In the genomic region with DNA sequence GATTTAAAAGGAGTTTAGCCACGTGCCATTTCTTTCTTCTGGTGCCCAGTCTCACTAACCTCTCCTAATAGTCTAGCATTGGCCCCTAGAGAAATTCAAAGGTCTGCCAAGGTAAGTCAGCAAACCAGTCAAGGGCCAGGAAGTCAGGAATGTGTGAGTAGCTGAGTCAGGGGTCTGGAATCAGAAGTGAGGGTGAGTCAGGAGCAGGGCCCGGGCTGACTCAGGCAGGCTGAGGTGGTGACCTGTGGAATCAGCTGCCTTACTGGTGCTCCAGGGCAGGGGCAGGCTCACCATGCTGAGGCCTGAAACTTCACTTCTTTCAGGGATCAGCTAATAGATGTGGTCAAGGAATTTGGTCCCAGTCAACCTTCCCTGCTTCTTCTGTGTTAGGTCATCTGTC, we compare ENCODE assay signal across 9 cellular contexts.
DNase-seq lines count a peak whose midpoint lies in the region; ATAC-seq, FAIRE-seq and TF ChIP-seq lines count a peak whose summit lies in the region.
"Had no signal": no experiment of that assay in that cellular context is flagged by ENCODE, and none has a peak within 500 bp of the region (broad histone marks: within the 10 kb centered on the region; RNA-seq: fewer than 3 reads in every experiment).

No MANE protein-coding gene starts in this region.

- H3K9me3 ChIP-seq in IMR-90 (ENCODE audit: control insufficient read depth, insufficient read depth, low read length), result no peaks in the 10 kb centered on the region
- peaks cover 0 to 3% of the 10 kb centered on the region in 2 donors for H3K9me3 ChIP-seq in lung (ENCODE audit: control insufficient read depth in 2 of 2, insufficient read depth in 1 of 2, low read length in 1 of 2)
- H3K9me3 ChIP-seq in neuronal stem cell (replicated peaks in 1 of 2; ENCODE audit: control insufficient read depth in 2 of 2, insufficient read depth in 1 of 2, low read depth in 1 of 2, low read length in 2 of 2), result peaks cover 0 to 3% of the 10 kb centered on the region in 2 donors

- H3K18ac ChIP-seq in IMR-90 (ENCODE audit: low read depth, low read length), result no peak overlapping the region
- H3K18ac ChIP-seq in neuronal stem cell (ENCODE audit: low read length), result no peak overlapping the region

- TF ChIP-seq RAD21 in IMR-90 (IDR thresholded peaks at IDR 0.05; ENCODE audit: low read length), result no peak

- intact Hi-C loops in IMR-90 (cut with micrococcal nuclease), result no loop called here

- H4K5ac ChIP-seq in IMR-90 (ENCODE audit: low read depth, low read length), result no peak overlapping the region; the same call in 1 of the 2 replicates

- in situ Hi-C loops in IMR-90 (cut with MboI; ENCODE audit: low sequenced_read_pairs) (no loop called here), G401 (cut with HindIII; ENCODE audit: low sequenced_read_pairs) (no loop called here)

- H3K4me1 ChIP-seq in IMR-90 (ENCODE audit: control insufficient read depth, insufficient read depth, low read length) (peaks cover 8% of the 10 kb centered on the region), lung (ENCODE audit: control insufficient read depth in 2 of 2, insufficient read depth in 2 of 2, low read length in 2 of 2) (peaks cover 0 to 4% of the 10 kb centered on the region in 2 donors), neuronal stem cell (ENCODE audit: control insufficient read depth in 2 of 2, insufficient read depth in 1 of 2, low read depth in 1 of 2, low read length in 2 of 2) (no peaks in the 10 kb centered on the region)

- H2AK5ac ChIP-seq in IMR-90 (ENCODE audit: low read depth, low read length) (peak overlapping the region; percentile 82), neuronal stem cell (ENCODE audit: low read depth, low read length) (no peak overlapping the region)

- H3K14ac ChIP-seq in IMR-90 (replicated peaks; ENCODE audit: low read depth, low read length) (peak overlapping the region; percentile 74; the same call in 1 of the 2 replicates), neuronal stem cell (ENCODE audit: low read length) (no peak overlapping the region)

- H3K27me3 ChIP-seq in IMR-90 (ENCODE audit: control insufficient read depth, insufficient read depth, low read length) (no peaks in the 10 kb centered on the region), bronchial epithelial cell (ENCODE audit: control insufficient read depth, insufficient read depth, low read length) (no peaks in the 10 kb centered on the region), lung (ENCODE audit: control insufficient read depth, insufficient read depth) (no peaks in the 10 kb centered on the region), neuronal stem cell (ENCODE audit: control insufficient read depth in 3 of 3, insufficient read depth in 3 of 3, low read depth in 1 of 3, low read length in 3 of 3) (no peaks in the 10 kb centered on the region)

- WGBS in IMR-90 (ENCODE audit: extremely low coverage in 2 of 2, insufficient read length in 1 of 2), 2 experiments, result 0% methylated on average over 1 of the region's 2 CpGs; no CpG with 5 or more reads in 1 of the 2 experiments
- 31 to 38% methylated on average over 2 of the region's 2 CpGs for WGBS in lung, 2 donors
- no CpG with 5 or more reads among the region's 2 CpGs for WGBS in neuronal stem cell (ENCODE audit: extremely low coverage in 2 of 2, insufficient read length in 2 of 2, insufficient replicate concordance in 1 of 2), 2 donors

- CTCF ChIA-PET in IMR-90 (lab: Yijun Ruan, JAX), result interaction anchor here (0.8 to 1.1 kb wide), 2 partner anchors 19 to 141 kb away, joined by 3 to 4 read pairs; no protein-coding TSS in a partner anchor

- peak overlapping the region; percentile 81; the same call in 1 of the 3 replicates for H2BK15ac ChIP-seq in IMR-90 (ENCODE audit: low read depth, low read length)
- H2BK15ac ChIP-seq in neuronal stem cell (ENCODE audit: low read length), result no peak overlapping the region

- H3K4me3 ChIP-seq in IMR-90 (ENCODE audit: insufficient read depth, low read depth, low read length) (no peak overlapping the region), bronchial epithelial cell (ENCODE audit: low read depth, low read length) (no peak overlapping the region), lung (no peak overlapping the region), neuronal stem cell (ENCODE audit: low read length in 2 of 2) (no peak overlapping the region)

- H3K4ac ChIP-seq in IMR-90 (ENCODE audit: low read depth, low read length) (peak overlapping the region; percentile 72; the same call in 1 of the 2 replicates), neuronal stem cell (ENCODE audit: low read length) (no peak overlapping the region)

- peak; percentile 98 for FAIRE-seq in bronchial epithelial cell (lab: Jason Lieb, UNC)

- H2BK12ac ChIP-seq in neuronal stem cell (ENCODE audit: low read length), result no peak overlapping the region

- BruUV-seq in IMR-90 (replicated peaks; lab: Mats Ljungman, UMichigan), result no TSS peak

- peak overlapping the region; percentile 54; the same call in 1 of the 2 replicates for H4K91ac ChIP-seq in IMR-90 (ENCODE audit: insufficient read depth, low read depth, low read length)
- no peak overlapping the region for H4K91ac ChIP-seq in neuronal stem cell (ENCODE audit: low read depth, low read length, poor library complexity)

- no peaks in the 10 kb centered on the region for H4K20me1 ChIP-seq in IMR-90 (ENCODE audit: insufficient read depth, low read length)

- H3K4me2 ChIP-seq in IMR-90 (ENCODE audit: low read depth, low read length) (no peak overlapping the region; the same call in 1 of the 2 replicates), neuronal stem cell (ENCODE audit: insufficient read depth, low read length, poor library complexity, severe bottlenecking) (no peak overlapping the region)

- no peak for TF ChIP-seq POLR2A in IMR-90 (IDR thresholded peaks at IDR 0.05; ENCODE audit: low read depth, low read length)

- ATAC-seq in IMR-90 (ENCODE audit: low read depth) (peak; percentile 99), lung (ENCODE audit: insufficient read depth, low FRiP score) (peak; percentile 93), GM19467 (IDR thresholded peaks at IDR 0.05; ENCODE audit: unreplicated experiment) (no peak), HG02870 (IDR thresholded peaks at IDR 0.05; ENCODE audit: unreplicated experiment) (no peak)

- H2BK120ac ChIP-seq in IMR-90 (ENCODE audit: low read depth, low read length), result peak overlapping the region; percentile 91
- H2BK120ac ChIP-seq in neuronal stem cell (ENCODE audit: low read depth, low read length), result no peak overlapping the region

- H3K23ac ChIP-seq in IMR-90 (ENCODE audit: low read depth, low read length) (no peak overlapping the region), neuronal stem cell (ENCODE audit: low read depth, low read length, poor library complexity) (no peak overlapping the region)

- H3K27ac ChIP-seq in IMR-90 (ENCODE audit: insufficient read depth, low read length), result no peak overlapping the region; the same call in 1 of the 2 replicates
- peak overlapping the region in 1 of 2 donors; percentile 35 for H3K27ac ChIP-seq in lung (ENCODE audit: low read depth in 1 of 2, low read length in 1 of 2)
- no peak overlapping the region for H3K27ac ChIP-seq in neuronal stem cell (replicated peaks; ENCODE audit: low read length)

- H4K8ac ChIP-seq in IMR-90 (ENCODE audit: low read depth in 2 of 2, low read length in 2 of 2) (peak overlapping the region in 1 of 2 experiments; percentile 56; a peak in 2 of 4 replicates), neuronal stem cell (ENCODE audit: low read depth, low read length) (no peak overlapping the region)

- H3K56ac ChIP-seq in IMR-90 (ENCODE audit: extremely low read depth, insufficient read depth, low read length), result no peak overlapping the region

- peak overlapping the region; percentile 77 for H2BK20ac ChIP-seq in IMR-90 (ENCODE audit: low read depth, low read length)

- peaks cover 4% of the 10 kb centered on the region; the same call in 1 of the 2 replicates for H3K9me1 ChIP-seq in IMR-90 (ENCODE audit: insufficient read depth, low read length)

- H3K9ac ChIP-seq in IMR-90 (ENCODE audit: low read depth, low read length) (no peak overlapping the region), neuronal stem cell (ENCODE audit: low read depth, low read length, poor library complexity) (no peak overlapping the region)

- peak; percentile 90 for DNase-seq in AG20443 (ENCODE audit: low spot score)
- DNase-seq in IMR-90, result peak; percentile 83
- peak; percentile 95 for DNase-seq in bronchial epithelial cell (ENCODE audit: low read depth)
- DNase-seq in lung (ENCODE audit: low spot score), result peak; percentile 80
- DNase-seq in neuronal stem cell (ENCODE audit: low spot score), result no peak
- no peak for DNase-seq in G401 (ENCODE audit: low spot score)
- DNase-seq: nucleus accumbens had no signal

- H3K79me1 ChIP-seq in IMR-90 (ENCODE audit: low read depth in 1 of 2, low read length in 2 of 2), result no peaks in the 10 kb centered on the region
- no peaks in the 10 kb centered on the region for H3K79me1 ChIP-seq in neuronal stem cell (ENCODE audit: low read depth, low read length)

- POLR2A ChIA-PET in IMR-90 (lab: Charles Lee; ENCODE audit: unreplicated experiment), result no interaction called here

- H2AFZ ChIP-seq in IMR-90 (replicated peaks; ENCODE audit: low read length, poor library complexity) (peak overlapping the region; percentile 16), neuronal stem cell (ENCODE audit: low read length) (no peak overlapping the region)

- peak overlapping the region; percentile 63 for H2BK5ac ChIP-seq in IMR-90 (ENCODE audit: low read depth, low read length, poor library complexity, severe bottlenecking)
- no peak overlapping the region for H2BK5ac ChIP-seq in neuronal stem cell (ENCODE audit: low read length)

- TF ChIP-seq CTCF in IMR-90 (conservative IDR thresholded peaks at IDR 0.05; ENCODE audit: low read depth, low read length) (no peak), bronchial epithelial cell (IDR thresholded peaks at IDR 0.05; ENCODE audit: insufficient read depth, low read length, severe bottlenecking) (no peak), lung (IDR thresholded peaks at IDR 0.05; ENCODE audit: control extremely low read depth, extremely low read depth) (no peak)

- dilution Hi-C loops in IMR-90 (cut with HindIII; ENCODE audit: low sequenced_read_pairs, unreplicated experiment), result no loop called here

- H3K36me3 ChIP-seq in IMR-90 (ENCODE audit: control insufficient read depth, insufficient read depth, low read length) (no peaks in the 10 kb centered on the region), bronchial epithelial cell (ENCODE audit: control insufficient read depth, insufficient read depth, low read length) (no peaks in the 10 kb centered on the region), lung (ENCODE audit: control insufficient read depth in 2 of 2, insufficient read depth in 2 of 2, low read length in 2 of 2) (no peaks in the 10 kb centered on the region), neuronal stem cell (replicated peaks in 1 of 2; ENCODE audit: control insufficient read depth in 2 of 2, insufficient read depth in 2 of 2, low read length in 2 of 2) (no peaks in the 10 kb centered on the region)

- H2AK9ac ChIP-seq in IMR-90 (replicated peaks; ENCODE audit: low read depth, low read length, poor library complexity), result peak overlapping the region; percentile 22

TF ChIP-seq in IMR-90, 13 proteins besides CTCF, POLR2A, EP300 and RAD21 (continues in another document):
- TF ChIP-seq MAZ (IDR thresholded peaks at IDR 0.05; ENCODE audit: borderline replicate concordance, low read depth, low read length) (no peak), MXI1 (IDR thresholded peaks at IDR 0.05; ENCODE audit: borderline replicate concordance, low read depth, low read length) (no peak), RFX5 (IDR thresholded peaks at IDR 0.05; ENCODE audit: low read depth, low read length) (no peak)

Comparison
In these comparisons a context has a peak if more than half of its experiments do, and no peak if none do; other contexts are left out.
1. DNase-seq: peak in AG20443 (single experiment), IMR-90 (single experiment), bronchial epithelial cell (single experiment) and lung (single experiment); none in neuronal stem cell (single experiment) and G401 (single experiment).
2. ATAC-seq: peak in IMR-90 (single experiment) and lung (single experiment); none in GM19467 (single experiment) and HG02870 (single experiment).